In the genomic region with DNA sequence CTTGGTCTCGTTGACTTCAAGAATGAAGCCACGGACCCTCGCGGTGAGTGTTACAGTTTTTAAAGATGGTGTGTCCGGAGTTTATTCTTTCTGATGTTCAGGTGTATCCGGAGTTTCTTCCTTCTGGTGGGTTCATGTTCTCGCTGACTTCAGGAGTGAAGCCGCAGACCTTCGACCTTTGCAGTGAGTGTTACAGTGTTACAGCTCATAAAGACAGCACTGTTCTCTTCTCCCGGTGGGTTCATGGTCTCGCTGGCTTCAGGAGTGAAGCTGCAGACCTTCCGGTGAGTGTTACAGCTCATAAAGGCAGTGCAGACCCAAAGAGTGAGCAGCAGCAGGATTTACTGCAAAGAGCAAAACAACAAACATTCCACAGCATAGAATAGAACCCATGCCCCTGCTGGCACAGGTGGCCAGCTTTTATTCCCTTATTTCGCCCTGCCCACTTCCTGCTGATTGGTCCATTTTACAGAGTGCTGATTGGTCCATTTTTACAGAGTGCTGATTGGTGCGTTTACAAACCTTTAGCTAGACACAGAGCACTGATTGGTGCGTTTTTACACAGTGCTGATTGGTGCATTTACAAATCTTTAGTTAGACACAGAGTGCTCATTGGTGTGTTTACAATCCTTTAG, we compare ENCODE assay signal across 1 cellular context. TPM values are rescaled to one million over a fixed set of nuclear protein-coding genes. Genes with fewer than 3 reads are reported as not detected.
"Had no signal": no experiment of that assay in that cellular context is flagged by ENCODE, and none has a peak within 500 bp of the region (broad histone marks: within the 10 kb centered on the region; RNA-seq: fewer than 3 reads in every experiment).

No MANE protein-coding gene starts in this region.

RNA-seq across cellular contexts. Expression of a gene that starts 7.6 kb away (rescaled TPM):
- total RNA-seq: ascending aorta had no signal
